11 cellular contexts compared by ENCODE assay signal in the genomic region with DNA sequence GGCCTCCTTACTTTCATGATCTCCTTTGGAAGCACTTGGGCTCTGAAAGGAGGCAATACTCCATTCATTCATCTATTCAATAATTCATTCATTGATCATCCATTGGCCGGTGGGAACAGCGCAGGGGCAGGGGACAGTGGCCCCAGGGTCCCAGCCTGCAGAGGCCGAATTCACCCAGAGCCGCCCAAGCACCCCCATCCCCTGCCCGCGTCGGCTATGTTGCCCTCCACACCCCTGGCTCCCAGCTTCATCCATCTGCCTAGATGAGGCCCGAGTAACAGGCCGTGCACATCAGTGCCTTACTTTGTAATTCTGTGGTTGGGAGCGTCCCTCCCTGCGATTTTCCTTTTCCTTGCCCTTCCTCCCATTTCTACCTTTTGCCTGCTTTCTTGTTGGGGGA. TPM values are rescaled to one million over a fixed set of nuclear protein-coding genes. Genes with fewer than 3 reads are reported as not detected.
A peak's percentile ranks its signal among the peaks of the same experiment; 100 is the strongest.
DNase-seq lines count a peak whose midpoint lies in the region; TF ChIP-seq lines count a peak whose summit lies in the region.
"Had no signal": no experiment of that assay in that cellular context is flagged by ENCODE, and none has a peak within 500 bp of the region (broad histone marks: within the 10 kb centered on the region; RNA-seq: fewer than 3 reads in every experiment).

No MANE protein-coding gene starts in this region.

- H3K9ac ChIP-seq in Karpas-422 (ENCODE audit: low read length) (0 out of 2 replicates have a peak overlapping the region, but pooled peaks have one; percentile 12), iPS-15b (ENCODE audit: low read depth, low read length) (no peak overlapping the region), MM.1S (ENCODE audit: low read length) (no peak overlapping the region)
- H3K9ac ChIP-seq: GM23248 had no signal

- peaks cover 4% of the 10 kb centered on the region; the same call in 1 of the 2 replicates for H3K9me2 ChIP-seq in Karpas-422 (replicated peaks; ENCODE audit: insufficient read depth, low read length)
- H3K9me2 ChIP-seq in MM.1S (replicated peaks; ENCODE audit: insufficient read depth, low read length) = no peaks in the 10 kb centered on the region

- no peaks in the 10 kb centered on the region for H3F3A ChIP-seq in MM.1S (ENCODE audit: insufficient read depth, low read length)

- DNase-seq in H7 (peak; percentile 61), Karpas-422 (no peak), osteoblast (ENCODE audit: insufficient read length, low spot score, missing footprints) (peak; percentile 81), substantia nigra (lab: John Stamatoyannopoulos, UW) (no peak), MM.1S (no peak), dedifferentiated amniotic fluid mesenchymal stem cell (ENCODE audit: extremely low spot score) (no peak)
- DNase-seq: GM23248 had no signal

- H3K4me3 ChIP-seq in H7 (ENCODE audit: insufficient read depth, low read depth, low read length) (no peak overlapping the region), Karpas-422 (ENCODE audit: low read length) (no peak overlapping the region), iPS-15b (ENCODE audit: low read depth, low read length) (peak overlapping the region; percentile 30), osteoblast (ENCODE audit: insufficient read depth, low read length) (no peak overlapping the region), MM.1S (ENCODE audit: low read length) (no peak overlapping the region)
- H3K4me3 ChIP-seq: A549, GM12878, GM23248, HAP-1 had no signal

- H3K36me3 ChIP-seq in H7 (replicated peaks; ENCODE audit: control insufficient read depth, insufficient read depth, low read length) (no peaks in the 10 kb centered on the region), Karpas-422 (ENCODE audit: insufficient read depth, low read length) (peaks cover 17% of the 10 kb centered on the region), iPS-15b (ENCODE audit: control insufficient read depth, insufficient read depth, low read length) (no peaks in the 10 kb centered on the region), osteoblast (ENCODE audit: insufficient read depth, low read length) (no peaks in the 10 kb centered on the region), MM.1S (replicated peaks; ENCODE audit: insufficient read depth, low read length) (no peaks in the 10 kb centered on the region)
- H3K36me3 ChIP-seq: HAP-1 had no signal

- no peaks in the 10 kb centered on the region for H3K79me2 ChIP-seq in Karpas-422 (ENCODE audit: low read length)
- no peaks in the 10 kb centered on the region for H3K79me2 ChIP-seq in osteoblast (ENCODE audit: insufficient read depth, low read length)
- no peaks in the 10 kb centered on the region for H3K79me2 ChIP-seq in MM.1S (ENCODE audit: low read length)

- H3K27me3 ChIP-seq in H7 (ENCODE audit: control insufficient read depth, insufficient read depth, low read length) (peaks cover 55% of the 10 kb centered on the region), Karpas-422 (ENCODE audit: low read length) (no peaks in the 10 kb centered on the region), iPS-15b (ENCODE audit: control insufficient read depth, insufficient read depth, low read length) (peaks cover 72% of the 10 kb centered on the region), osteoblast (ENCODE audit: insufficient read depth, low read length) (peaks cover 82% of the 10 kb centered on the region), MM.1S (replicated peaks; ENCODE audit: insufficient read depth, low read length) (no peaks in the 10 kb centered on the region; the same call in 1 of the 2 replicates)

- no peaks in the 10 kb centered on the region for H3K9me3 ChIP-seq in Karpas-422 (ENCODE audit: low read length)
- H3K9me3 ChIP-seq in iPS-15b (ENCODE audit: control insufficient read depth, insufficient read depth, low read length) = no peaks in the 10 kb centered on the region
- H3K9me3 ChIP-seq in osteoblast (ENCODE audit: low read depth, low read length) = peaks cover 2% of the 10 kb centered on the region
- H3K9me3 ChIP-seq in MM.1S (replicated peaks; ENCODE audit: insufficient read depth, low read length) = no peaks in the 10 kb centered on the region
- H3K9me3 ChIP-seq: A549, HAP-1 had no signal

- TF ChIP-seq CTCF in osteoblast (IDR thresholded peaks at IDR 0.05; ENCODE audit: extremely low read depth, low read depth, low read length) (no peak), MM.1S (IDR thresholded peaks at IDR 0.05; ENCODE audit: low read length) (no peak)

- H3K4me2 ChIP-seq in Karpas-422 (ENCODE audit: low read depth, low read length, poor library complexity, severe bottlenecking) (no peak overlapping the region), osteoblast (ENCODE audit: insufficient read depth, low read length) (no peak overlapping the region), MM.1S (ENCODE audit: low read depth, low read length) (no peak overlapping the region)
- H3K4me2 ChIP-seq: A549 had no signal

- H2AFZ ChIP-seq in Karpas-422 (ENCODE audit: low read length) (no peak overlapping the region), osteoblast (ENCODE audit: low read length) (no peak overlapping the region), MM.1S (ENCODE audit: low read length) (no peak overlapping the region)
- H2AFZ ChIP-seq: GM23248 had no signal

- H4K20me1 ChIP-seq in Karpas-422 (ENCODE audit: insufficient read depth, low read depth, low read length) (peaks cover 4% of the 10 kb centered on the region; the same call in 1 of the 2 replicates), osteoblast (ENCODE audit: insufficient read depth, low read length) (peaks cover 6% of the 10 kb centered on the region), MM.1S (ENCODE audit: insufficient read depth, low read length) (no peaks in the 10 kb centered on the region)

- H3K27ac ChIP-seq in Karpas-422 (ENCODE audit: low read length) (peak overlapping the region; percentile 62), osteoblast (ENCODE audit: low read depth, low read length) (no peak overlapping the region), substantia nigra (ENCODE audit: low read depth, low read length, poor library complexity, severe bottlenecking) (no peak overlapping the region), MM.1S (ENCODE audit: low read length) (no peak overlapping the region)
- H3K27ac ChIP-seq: A549, GM23248 had no signal

- H3K4me1 ChIP-seq in Karpas-422 (ENCODE audit: low read length) = peaks cover 44% of the 10 kb centered on the region
- peaks cover 9% of the 10 kb centered on the region for H3K4me1 ChIP-seq in iPS-15b (ENCODE audit: control insufficient read depth, insufficient read depth, low read length)
- H3K4me1 ChIP-seq in osteoblast (ENCODE audit: insufficient read depth, low read length) = peaks cover 6% of the 10 kb centered on the region
- no peaks in the 10 kb centered on the region for H3K4me1 ChIP-seq in MM.1S (ENCODE audit: low read length)
- H3K4me1 ChIP-seq: HAP-1 had no signal

RNA-seq across cellular contexts. Expression of gene AMN, which starts 3.2 kb away (rescaled TPM):
- total RNA-seq in H7 (2014; rRNA removed; shearing (Covaris generic)) = 0.92 and 1.7 TPM in 2 replicates
- 7.7 and 16.7 TPM in 2 replicates for total RNA-seq in Karpas-422 (2014; rRNA removed; shearing (Covaris generic); ENCODE audit: low replicate concordance)
- total RNA-seq in osteoblast = under 0.01 and 0.29 TPM in 2 replicates
- total RNA-seq: GM23248 had no signal

Comparison
In these comparisons a context has a peak if more than half of its experiments do, and no peak if none do; other contexts are left out.
1. DNase-seq: peak in H7 (single experiment) and osteoblast (single experiment); none in Karpas-422 (single experiment), substantia nigra (0 of 49), MM.1S (single experiment) and dedifferentiated amniotic fluid mesenchymal stem cell (single experiment).